Comparison of ENCODE assay signal across 16 cellular contexts in genomic region chr2:191630313-191630712, GRCh38.
"Had no signal": no experiment of that assay in that cellular context is flagged by ENCODE, and none has a peak within 500 bp of the region (broad histone marks: within the 10 kb centered on the region; RNA-seq: fewer than 3 reads in every experiment).

No MANE protein-coding gene starts in this region.

- H3K27ac ChIP-seq: esophagus muscularis mucosa, gastrocnemius medialis, heart right ventricle, right atrium auricular region, suprapubic skin, thyroid gland had no signal

- DNase-seq: effector memory CD4-positive, alpha-beta T cell; gastrocnemius medialis; heart right ventricle; hypothalamus; kidney glomerular epithelial cell; mammary epithelial cell; mucosa of descending colon; natural killer cell; small intestine; stimulated activated CD4-positive, alpha-beta T cell treated with anti-CD3 and anti-CD28 coated beads, Interleukin-12 subunit alpha, Interleukin-12 subunit beta, amount 100 ng/mL, for 4 hours; stimulated activated naive CD4-positive, alpha-beta T cell treated with Interleukin-2 at 50 U/mL for 16 hours; thyroid gland had no signal

- H3K27me3 ChIP-seq: esophagus muscularis mucosa, gastrocnemius medialis, right atrium auricular region, suprapubic skin, thyroid gland had no signal

- H3K9me3 ChIP-seq: esophagus muscularis mucosa, gastrocnemius medialis, heart right ventricle, mucosa of descending colon, right atrium auricular region, suprapubic skin, thyroid gland had no signal

- H3K4me1 ChIP-seq: gastrocnemius medialis, right atrium auricular region, thyroid gland had no signal

- ATAC-seq: gastrocnemius medialis, heart right ventricle, left lobe of liver, mucosa of descending colon, natural killer cell had no signal

- H3K4me3 ChIP-seq: esophagus muscularis mucosa, gastrocnemius medialis, heart right ventricle, mucosa of descending colon, right atrium auricular region, suprapubic skin, thyroid gland had no signal

- H3K36me3 ChIP-seq: esophagus muscularis mucosa, gastrocnemius medialis, heart right ventricle, right atrium auricular region, suprapubic skin, thyroid gland had no signal
